Comparison of ENCODE assay signal across 8 cellular contexts in the genomic region with DNA sequence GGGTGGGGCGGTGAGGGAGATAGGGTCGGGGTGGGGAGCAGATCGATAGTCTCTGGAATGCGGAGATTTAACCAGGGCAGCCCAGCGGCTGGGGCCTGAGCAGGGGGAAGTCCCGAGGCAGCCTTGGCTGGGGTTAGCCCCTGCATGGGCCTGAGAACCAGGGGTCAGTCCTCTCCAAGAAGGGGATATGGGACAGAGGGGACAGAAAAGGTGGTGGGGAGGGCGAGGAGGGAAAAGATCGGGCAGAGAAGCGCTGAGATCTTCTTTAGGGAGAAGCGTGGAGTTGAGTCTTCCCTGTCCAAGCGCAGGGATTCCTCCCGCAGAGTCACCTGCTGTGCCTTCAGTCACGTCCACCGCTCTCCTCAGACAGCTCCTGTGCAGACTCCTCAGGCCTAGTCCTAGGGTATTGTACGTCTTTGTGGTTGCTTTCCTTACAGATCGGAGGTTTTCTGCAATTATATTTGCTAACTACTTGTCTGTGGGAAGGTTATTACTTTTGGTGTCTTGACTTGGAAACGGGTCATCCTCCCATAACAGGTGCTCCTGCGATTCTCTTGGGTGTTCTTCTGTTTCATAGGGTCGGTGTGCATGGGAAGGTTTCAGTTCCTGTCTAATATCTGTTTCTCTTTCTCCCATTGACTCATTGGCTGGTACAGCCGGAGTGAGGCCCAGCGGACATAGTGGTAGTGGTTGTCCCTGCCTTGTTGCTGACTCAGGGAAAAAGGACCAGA. TPM values are rescaled to one million over a fixed set of nuclear protein-coding genes. Genes with fewer than 3 reads are reported as not detected.
DNase-seq lines count a peak whose midpoint lies in the region; ATAC-seq, FAIRE-seq and TF ChIP-seq lines count a peak whose summit lies in the region.

No MANE protein-coding gene starts in this region.

- intact Hi-C loops in GM12878 (cut with micrococcal nuclease; ENCODE audit: unreplicated experiment), result no loop called here

- peak overlapping the region in 1 of 3 donors; percentile 43 for H3K27ac Mint-ChIP-seq in CD4-positive, CD25-positive, alpha-beta regulatory T cell

- peaks cover 14% of the 10 kb centered on the region for H3K27me3 Mint-ChIP-seq in CD4-positive, CD25-positive, alpha-beta regulatory T cell

- under 1% methylated on average over 17 of the region's 21 CpGs for WGBS in GM12878 (ENCODE audit: insufficient coverage, insufficient replicate concordance, low lambda C conversion rate, missing lambda C conversion rate)
- WGBS in small intestine, 3 donors, result 44 to 58% (median 45%) methylated on average over 21 of the region's 21 CpGs

- TF ChIP-seq EP300 in GM12878 (IDR thresholded peaks at IDR 0.05; ENCODE audit: borderline replicate concordance in 1 of 2, control insufficient read depth in 1 of 2, low read depth in 2 of 2, low read length in 2 of 2), result peak; percentile 68 to 79

- H3K36me3 ChIP-seq in CD4-positive, CD25-positive, alpha-beta regulatory T cell (ENCODE audit: control insufficient read depth, insufficient read depth, low read length), result no peaks in the 10 kb centered on the region
- H3K36me3 ChIP-seq in GM12878 (ENCODE audit: control insufficient read depth in 2 of 2, insufficient read depth in 2 of 2, low read length in 1 of 2) (peaks cover 5 to 6% of the 10 kb centered on the region in 2 experiments; a peak in 3 of 4 replicates), small intestine (ENCODE audit: control insufficient read depth in 2 of 2, insufficient read depth in 2 of 2, low read length in 2 of 2) (no peaks in the 10 kb centered on the region)

- H3K27ac ChIP-seq in CD4-positive, CD25-positive, alpha-beta regulatory T cell (ENCODE audit: insufficient read depth, low read length, poor library complexity, severe bottlenecking), result no peak overlapping the region
- H3K27ac ChIP-seq in GM12878 (ENCODE audit: control insufficient read depth, insufficient read depth), result peak overlapping the region; percentile 92
- H3K27ac ChIP-seq in small intestine (ENCODE audit: low read depth in 1 of 2, low read length in 1 of 2), result peak overlapping the region in 1 of 2 donors; percentile 61

- 0 out of 2 replicates have a peak, but pooled peaks have one; percentile 3 for TF ChIP-seq RAD21 in GM12878 (IDR thresholded peaks at IDR 0.05; ENCODE audit: insufficient read depth, low read depth, low read length)

- H3K4me1 Mint-ChIP-seq in CD4-positive, CD25-positive, alpha-beta regulatory T cell, result peaks cover 0 to 24% (median 9%) of the 10 kb centered on the region in 4 donors

- in situ Hi-C loops in GM12878 (cut with MboI), result no loop called here

- H3K4me2 ChIP-seq in GM12878 (ENCODE audit: control insufficient read depth, insufficient read depth), result peak overlapping the region; percentile 72

- peaks cover 75% of the 10 kb centered on the region for H3K79me2 ChIP-seq in GM12878 (ENCODE audit: control insufficient read depth, insufficient read depth, low read length)

- no peaks in the 10 kb centered on the region for H3K36me3 Mint-ChIP-seq in CD4-positive, CD25-positive, alpha-beta regulatory T cell

- RAD21 ChIA-PET in GM12878 (lab: Charles Lee; ENCODE audit: unreplicated experiment), result interaction anchor here (0.6 to 2.4 kb wide), 9 partner anchors 11 to 170 kb away, joined by 4 to 11 read pairs (median 4); partner anchors contain the start of gene CD300LB

- H3K4me3 Mint-ChIP-seq in CD4-positive, CD25-positive, alpha-beta regulatory T cell, result peak overlapping the region in 3 of 4 donors; percentile 49 to 54 (median 53)

- peak; percentile 58; the same call in 1 of the 2 replicates for TF ChIP-seq POLR2A in GM12878 (IDR thresholded peaks at IDR 0.05; ENCODE audit: low read depth, low read length)

- ATAC-seq in CD4-positive, CD25-positive, alpha-beta regulatory T cell (ENCODE audit: low read depth in 2 of 2), result peak in 1 of 2 donors; percentile 28
- ATAC-seq in GM19324 (IDR thresholded peaks at IDR 0.05; ENCODE audit: low FRiP score, unreplicated experiment) (peak; percentile 61), HG03175 (IDR thresholded peaks at IDR 0.05; ENCODE audit: unreplicated experiment) (peak; percentile 79), GM12878 (peak; percentile 78)

- peaks cover 32% of the 10 kb centered on the region for H3K4me1 ChIP-seq in CD4-positive, CD25-positive, alpha-beta regulatory T cell (ENCODE audit: control insufficient read depth, insufficient read depth, low read length, poor library complexity, severe bottlenecking)
- H3K4me1 ChIP-seq in GM12878 (ENCODE audit: control insufficient read depth, insufficient read depth, low read length), result peaks cover 35% of the 10 kb centered on the region
- no peaks in the 10 kb centered on the region for H3K4me1 ChIP-seq in small intestine (ENCODE audit: control insufficient read depth in 2 of 2, insufficient read depth in 1 of 2, low read depth in 1 of 2, low read length in 1 of 2)

- peak; percentile 69 for FAIRE-seq in GM12878 (lab: Jason Lieb, UNC)
- FAIRE-seq in small intestine (lab: Jason Lieb, UNC), result no peak

- H3K27me3 ChIP-seq in CD4-positive, CD25-positive, alpha-beta regulatory T cell (ENCODE audit: control insufficient read depth, insufficient read depth, low read length), result peaks cover 6% of the 10 kb centered on the region
- H3K27me3 ChIP-seq in GM12878 (replicated peaks in 1 of 2; ENCODE audit: control insufficient read depth in 2 of 2, insufficient read depth in 2 of 2, low read length in 1 of 2) (no peaks in the 10 kb centered on the region), small intestine (ENCODE audit: control insufficient read depth in 2 of 2, insufficient read depth in 2 of 2, low read length in 2 of 2) (peaks cover 0 to 3% of the 10 kb centered on the region in 2 donors)

- no peak for TF ChIP-seq CTCF in GM12878 (IDR thresholded peaks at IDR 0.05 in 2 of 3, conservative IDR thresholded peaks at IDR 0.05 in 1 of 3; ENCODE audit: control insufficient read depth in 2 of 3, extremely low read depth in 1 of 3, insufficient read depth in 1 of 3, low read depth in 3 of 3, low read length in 3 of 3)

- SMC1A ChIA-PET in GM12878 (lab: Charles Lee; ENCODE audit: uncharacterized antibody, unreplicated experiment), result interaction anchor here (1.4 to 1.7 kb wide), 3 partner anchors 11 to 65 kb away, joined by 3 to 6 read pairs (median 5); no protein-coding TSS in a partner anchor

- POLR2A ChIA-PET in GM12878 (lab: Charles Lee), result interaction anchor here (0.5 to 2.6 kb wide), 4 partner anchors 11 to 1257 kb away, joined by 3 to 13 read pairs (median 3); no protein-coding TSS in a partner anchor

- DNase-seq in CD4-positive, CD25-positive, alpha-beta regulatory T cell, result no peak
- DNase-seq in GM12878 (ENCODE audit: low read depth, low spot score) (peak; percentile 95), small intestine (no peak), NCI-H1048 (lab: John Stamatoyannopoulos, UW) (no peak), DMS53 (lab: John Stamatoyannopoulos, UW) (no peak)
- DNase-seq in NK-92 treated with Interleukin-12 subunit alpha and Interleukin-12 subunit beta, amount 100 ng/mL, for 24 hours (lab: John Stamatoyannopoulos, UW), result no peak

- peaks cover 4% of the 10 kb centered on the region; the same call in 1 of the 2 replicates for H4K20me1 ChIP-seq in GM12878 (ENCODE audit: control insufficient read depth, insufficient read depth)

- H3K9me3 Mint-ChIP-seq in CD4-positive, CD25-positive, alpha-beta regulatory T cell, result peaks cover 0 to 2% (median 0%) of the 10 kb centered on the region in 7 donors

- CTCF ChIA-PET in GM12878 (lab: Yijun Ruan, JAX), result interaction anchor here (0.7 to 6.5 kb wide), 2 partner anchors 11 kb away, joined by 3 to 50 read pairs; no protein-coding TSS in a partner anchor

- BruUV-seq in GM12878 (replicated peaks; lab: Mats Ljungman, UMichigan), result no TSS peak

- peak overlapping the region; percentile 40 for H3K4me3 ChIP-seq in CD4-positive, CD25-positive, alpha-beta regulatory T cell (ENCODE audit: low read depth, low read length)
- peak overlapping the region; percentile 86 for H3K4me3 ChIP-seq in GM12878
- H3K4me3 ChIP-seq in small intestine (ENCODE audit: low read depth in 1 of 2, low read length in 2 of 2), result peak overlapping the region; percentile 12 to 23

- H3K9me3 ChIP-seq in CD4-positive, CD25-positive, alpha-beta regulatory T cell (ENCODE audit: control insufficient read depth in 2 of 2, low read length in 2 of 2), result no peaks in the 10 kb centered on the region
- H3K9me3 ChIP-seq in GM12878 (replicated peaks; ENCODE audit: control insufficient read depth, insufficient read depth, low read length) (no peaks in the 10 kb centered on the region), small intestine (ENCODE audit: control insufficient read depth, low read depth) (no peaks in the 10 kb centered on the region)

- no peak overlapping the region; the same call in 1 of the 2 replicates for H2AFZ ChIP-seq in GM12878 (ENCODE audit: control insufficient read depth, low read depth, low read length)

- H3K9ac ChIP-seq in GM12878 (ENCODE audit: control insufficient read depth, insufficient read depth, low read length), result peak overlapping the region; percentile 81

RNA-seq across cellular contexts. Expression of gene CD300A, which starts 1.0 kb away (rescaled TPM):
- total RNA-seq in CD4-positive, CD25-positive, alpha-beta regulatory T cell, result 4.8 TPM
- 1 to 10 TPM in 3 of 4 donors, under 1 TPM in 1; 0.39 to 3.0 (median 2.1) TPM for polyA plus RNA-seq in CD4-positive, CD25-positive, alpha-beta regulatory T cell
- total RNA-seq in GM12878 (2013; cell fraction: nucleolus; rRNA removed), result 149 and 159 TPM in 2 replicates
- total RNA-seq in GM12878 (2014; rRNA removed) (45.7 and 49.3 TPM in 2 replicates), GM12878 (2014; rRNA removed; fragmentation: Illumina TruSeq; extraction: Trizol) (36.1 and 37.5 TPM in 2 replicates), GM12878 (2021) (36.1 and 36.2 TPM in 2 replicates)
- polyA plus RNA-seq in GM12878 (2011; ENCODE audit: low read depth), result 34.4 TPM
- polyA plus RNA-seq in GM12878 (2011; rRNA removed) (102 and 128 TPM in 2 replicates), GM12878 (2014; fragmentation: Illumina TruSeq; extraction: Trizol) (23.1 and 40.5 TPM in 2 replicates), GM12878 (2014; fragmentation: Nextera tagmentation; extraction: Ambion mirVana) (10 to 100 TPM; 10.6 to 12.1 TPM), GM12878 (2014; rRNA removed) (42.7 and 46.9 TPM in 2 replicates), GM12878 (2016; fragmentation: Nextera tagmentation; extraction: Ambion mirVana) (10 to 100 TPM; 28.6 to 32.1 TPM), small intestine (1 to 10 TPM; 1.1 to 5.9 (median 5.5) TPM)
- polyA plus RNA-seq in GM12878 (2011; cell fraction: cytosol; rRNA removed), result 130 and 145 TPM in 2 replicates
- polyA plus RNA-seq in GM12878 (2011; cell fraction: nucleus; rRNA removed), result 95.3 and 166 TPM in 2 replicates
- polyA plus RNA-seq in GM12878 (2012), result 54.0 and 88.0 TPM in 2 replicates
- polyA minus RNA-seq in GM12878 (2011; rRNA and poly(A)+ RNA removed), result 88.1 and 138 TPM in 2 replicates
- polyA minus RNA-seq in GM12878 (2011; cell fraction: cytosol; rRNA and poly(A)+ RNA removed), result 22.6 and 26.3 TPM in 2 replicates
- 20.8 and 25.6 TPM in 2 replicates for polyA minus RNA-seq in GM12878 (2011; cell fraction: nucleus; rRNA and poly(A)+ RNA removed)

RNA-seq across cellular contexts. Expression of gene GPRC5C, which starts 35.5 kb away (rescaled TPM):
- not detected for total RNA-seq in CD4-positive, CD25-positive, alpha-beta regulatory T cell
- polyA plus RNA-seq in CD4-positive, CD25-positive, alpha-beta regulatory T cell, result not detected
- total RNA-seq in GM12878 (2013; cell fraction: nucleolus; rRNA removed), result 3.2 and 3.6 TPM in 2 replicates
- total RNA-seq in GM12878 (2014; rRNA removed) (0.16 and 0.73 TPM in 2 replicates), GM12878 (2014; rRNA removed; fragmentation: Illumina TruSeq; extraction: Trizol) (0.28 and 0.31 TPM in 2 replicates), GM12878 (2021) (0.36 and 0.58 TPM in 2 replicates)
- 0.91 TPM for polyA plus RNA-seq in GM12878 (2011; ENCODE audit: low read depth)
- polyA plus RNA-seq in GM12878 (2011; rRNA removed) (0.26 and 1.3 TPM in 2 replicates), GM12878 (2014; fragmentation: Illumina TruSeq; extraction: Trizol) (0.35 TPM in 1 of 2 replicates, not detected in the other), GM12878 (2014; fragmentation: Nextera tagmentation; extraction: Ambion mirVana) (under 1 TPM in 1 of 2 experiments, not detected in 1; 0.04 TPM), GM12878 (2014; rRNA removed) (0.14 and 0.66 TPM in 2 replicates), GM12878 (2016; fragmentation: Nextera tagmentation; extraction: Ambion mirVana) (under 1 TPM in 1 of 2 experiments, not detected in 1; 0.96 TPM), small intestine (10 to 100 TPM; 41.3 to 72.8 (median 44.7) TPM)
- 1.2 and 1.5 TPM in 2 replicates for polyA plus RNA-seq in GM12878 (2011; cell fraction: cytosol; rRNA removed)
- 1.7 and 2.8 TPM in 2 replicates for polyA plus RNA-seq in GM12878 (2011; cell fraction: nucleus; rRNA removed)
- polyA plus RNA-seq in GM12878 (2012), result 1.9 and 2.1 TPM in 2 replicates
- 0.37 and 1.3 TPM in 2 replicates for polyA minus RNA-seq in GM12878 (2011; rRNA and poly(A)+ RNA removed)
- 0.67 and 1.0 TPM in 2 replicates for polyA minus RNA-seq in GM12878 (2011; cell fraction: cytosol; rRNA and poly(A)+ RNA removed)
- 0.48 and 1.2 TPM in 2 replicates for polyA minus RNA-seq in GM12878 (2011; cell fraction: nucleus; rRNA and poly(A)+ RNA removed)

Comparison
In these comparisons a context has a peak if more than half of its experiments do, and no peak if none do; other contexts are left out.
1. H3K4me3 ChIP-seq: peak in every context shown above with its lines; median percentile 86 in GM12878; 40 in CD4-positive, CD25-positive, alpha-beta regulatory T cell; 18 in small intestine.
2. RNA of gene GPRC5C, which starts 35.5 kb away (polyA plus RNA-seq): 41.3 to 72.8 TPM in small intestine; 0.04 to 2.8 TPM in GM12878 and not detected in CD4-positive, CD25-positive, alpha-beta regulatory T cell; every median in the first group is over 10 times any median in the second.